In genomic region chr22:17368144-17368726, GRCh38 we compare ENCODE assay signal across 1 cellular context.
TF ChIP-seq lines count a peak whose summit lies in the region.

No MANE protein-coding gene starts in this region.

TF ChIP-seq in HEK293, 187 proteins besides CTCF, POLR2A, EP300 and RAD21 (continued from another document):
- TF ChIP-seq PRDM2 (tag by site-specific recombination; IDR thresholded peaks at IDR 0.05; ENCODE audit: borderline replicate concordance) (no peak), PRDM4 (tag by site-specific recombination; IDR thresholded peaks at IDR 0.05) (no peak), ZNF626 (tag by site-specific recombination; IDR thresholded peaks at IDR 0.05) (no peak), PRDM10 (tag by site-specific recombination; IDR thresholded peaks at IDR 0.05) (peak; percentile 95), ZNF169 (tag by site-specific recombination; IDR thresholded peaks at IDR 0.05) (no peak), ZNF521 (tag by site-specific recombination; IDR thresholded peaks at IDR 0.05) (no peak), ZBTB7A (tag by site-specific recombination; IDR thresholded peaks at IDR 0.05; ENCODE audit: low read depth) (peak; percentile 97), ZNF791 (tag by site-specific recombination; IDR thresholded peaks at IDR 0.05) (no peak), ZNF501 (tag by site-specific recombination; IDR thresholded peaks at IDR 0.05) (no peak), SCRT1 (tag by site-specific recombination; IDR thresholded peaks at IDR 0.05; ENCODE audit: borderline replicate concordance) (no peak), ZBTB8A (tag by site-specific recombination; IDR thresholded peaks at IDR 0.05) (no peak), ZBTB1 (tag by site-specific recombination; IDR thresholded peaks at IDR 0.05) (no peak), AEBP2 (tag by site-specific recombination; IDR thresholded peaks at IDR 0.05; ENCODE audit: borderline replicate concordance) (no peak), ZNF658 (tag by site-specific recombination; IDR thresholded peaks at IDR 0.05) (no peak), ZBTB20 (tag by site-specific recombination; IDR thresholded peaks at IDR 0.05) (peak; percentile 94), ZIC2 (tag by site-specific recombination; IDR thresholded peaks at IDR 0.05) (peak; percentile 35), ZSCAN23 (tag by site-specific recombination; IDR thresholded peaks at IDR 0.05) (peak; percentile 79; the same call in 1 of the 2 replicates), ZNF654 (tag by site-specific recombination; IDR thresholded peaks at IDR 0.05; ENCODE audit: low read depth) (no peak), YY2 (tag by site-specific recombination; IDR thresholded peaks at IDR 0.05) (0 out of 2 replicates have a peak, but pooled peaks have one; percentile 40), ZNF2 (tag by site-specific recombination; IDR thresholded peaks at IDR 0.05) (peak; percentile 72), SP3 (tag by site-specific recombination; IDR thresholded peaks at IDR 0.05) (no peak), SP2 (tag by site-specific recombination; IDR thresholded peaks at IDR 0.05) (no peak)
TF ChIP-seq in HEK293: peak in this region for 29.
